ENCODE assay signal across 2 cellular contexts in the genomic region with DNA sequence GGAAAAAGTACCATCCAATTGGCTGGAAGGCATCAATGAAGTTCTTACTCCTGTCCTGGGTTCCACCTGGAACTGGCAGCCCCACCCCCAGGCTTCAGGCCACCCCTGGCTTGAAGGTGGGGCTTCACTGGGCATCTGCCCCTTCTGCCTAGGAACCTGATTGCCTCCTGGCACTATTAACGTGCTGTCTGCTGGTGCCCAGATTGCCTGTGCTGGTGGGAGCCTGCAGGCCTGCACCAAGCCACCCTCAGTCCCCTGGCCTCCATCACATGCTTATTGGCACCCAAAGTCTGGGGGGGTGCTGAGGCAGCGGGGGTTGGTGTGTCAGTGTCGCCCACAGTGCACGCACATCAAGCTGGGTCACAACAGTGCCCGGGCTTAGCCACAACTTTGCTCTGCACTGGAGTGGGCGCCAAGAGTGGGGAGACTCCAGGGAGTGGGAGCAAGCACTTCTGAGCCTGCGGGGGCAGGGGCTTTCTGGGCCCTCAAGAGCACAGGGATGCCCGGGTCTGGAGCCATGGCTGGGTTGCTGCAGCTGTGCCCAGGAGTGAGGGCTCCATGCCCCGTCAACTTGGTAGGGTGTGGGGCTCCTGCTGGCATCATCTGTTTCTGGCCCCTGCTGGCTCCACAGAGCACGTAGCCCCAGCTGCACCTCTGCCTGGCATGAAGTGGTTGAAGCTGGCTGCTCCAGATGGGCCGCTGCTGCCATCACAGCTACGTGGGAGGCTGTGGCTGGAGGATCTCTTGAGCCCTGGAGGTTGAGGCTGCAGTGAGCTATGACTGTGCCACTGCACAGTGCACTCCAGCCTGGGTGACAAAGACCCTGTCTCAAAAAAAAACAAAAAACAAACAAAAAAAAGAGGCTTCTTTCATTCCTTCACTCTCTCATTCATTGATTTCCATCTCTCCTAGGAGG.
TF ChIP-seq lines count a peak whose summit lies in the region.

No MANE protein-coding gene starts in this region.

TF ChIP-seq in SK-N-SH, 30 proteins besides CTCF, POLR2A, EP300 and RAD21 (continued from another document):
- TF ChIP-seq, protein P1, sequence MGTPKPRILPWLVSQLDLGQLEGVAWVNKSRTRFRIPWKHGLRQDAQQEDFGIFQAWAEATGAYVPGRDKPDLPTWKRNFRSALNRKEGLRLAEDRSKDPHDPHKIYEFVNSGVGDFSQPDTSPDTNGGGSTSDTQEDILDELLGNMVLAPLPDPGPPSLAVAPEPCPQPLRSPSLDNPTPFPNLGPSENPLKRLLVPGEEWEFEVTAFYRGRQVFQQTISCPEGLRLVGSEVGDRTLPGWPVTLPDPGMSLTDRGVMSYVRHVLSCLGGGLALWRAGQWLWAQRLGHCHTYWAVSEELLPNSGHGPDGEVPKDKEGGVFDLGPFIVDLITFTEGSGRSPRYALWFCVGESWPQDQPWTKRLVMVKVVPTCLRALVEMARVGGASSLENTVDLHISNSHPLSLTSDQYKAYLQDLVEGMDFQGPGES (IDR thresholded peaks at IDR 0.05; ENCODE audit: low read depth, low read length) = no peak
- TF ChIP-seq, protein P2, sequence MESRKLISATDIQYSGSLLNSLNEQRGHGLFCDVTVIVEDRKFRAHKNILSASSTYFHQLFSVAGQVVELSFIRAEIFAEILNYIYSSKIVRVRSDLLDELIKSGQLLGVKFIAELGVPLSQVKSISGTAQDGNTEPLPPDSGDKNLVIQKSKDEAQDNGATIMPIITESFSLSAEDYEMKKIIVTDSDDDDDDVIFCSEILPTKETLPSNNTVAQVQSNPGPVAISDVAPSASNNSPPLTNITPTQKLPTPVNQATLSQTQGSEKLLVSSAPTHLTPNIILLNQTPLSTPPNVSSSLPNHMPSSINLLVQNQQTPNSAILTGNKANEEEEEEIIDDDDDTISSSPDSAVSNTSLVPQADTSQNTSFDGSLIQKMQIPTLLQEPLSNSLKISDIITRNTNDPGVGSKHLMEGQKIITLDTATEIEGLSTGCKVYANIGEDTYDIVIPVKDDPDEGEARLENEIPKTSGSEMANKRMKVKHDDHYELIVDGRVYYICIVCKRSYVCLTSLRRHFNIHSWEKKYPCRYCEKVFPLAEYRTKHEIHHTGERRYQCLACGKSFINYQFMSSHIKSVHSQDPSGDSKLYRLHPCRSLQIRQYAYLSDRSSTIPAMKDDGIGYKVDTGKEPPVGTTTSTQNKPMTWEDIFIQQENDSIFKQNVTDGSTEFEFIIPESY (IDR thresholded peaks at IDR 0.05; ENCODE audit: borderline replicate concordance, low read depth) = no peak
- no peak for TF ChIP-seq POLR2AphosphoS5 (IDR thresholded peaks at IDR 0.05; ENCODE audit: low read depth, low read length)
- no peak for TF ChIP-seq SMC3 (IDR thresholded peaks at IDR 0.05; ENCODE audit: low read depth, low read length)
- TF ChIP-seq CHD2 (IDR thresholded peaks at IDR 0.05; ENCODE audit: low read length, partially characterized antibody) = no peak
- TF ChIP-seq NFIC (IDR thresholded peaks at IDR 0.05; ENCODE audit: borderline replicate concordance) = no peak
- TF ChIP-seq REST (IDR thresholded peaks at IDR 0.05; ENCODE audit: low read depth, low read length) = no peak

TF ChIP-seq in SK-N-SH treated with all-trans-retinoic acid at 6 μM for 48 hours, 23 proteins besides CTCF, POLR2A, EP300 and RAD21 (continued from another document):
- TF ChIP-seq, protein P3, sequence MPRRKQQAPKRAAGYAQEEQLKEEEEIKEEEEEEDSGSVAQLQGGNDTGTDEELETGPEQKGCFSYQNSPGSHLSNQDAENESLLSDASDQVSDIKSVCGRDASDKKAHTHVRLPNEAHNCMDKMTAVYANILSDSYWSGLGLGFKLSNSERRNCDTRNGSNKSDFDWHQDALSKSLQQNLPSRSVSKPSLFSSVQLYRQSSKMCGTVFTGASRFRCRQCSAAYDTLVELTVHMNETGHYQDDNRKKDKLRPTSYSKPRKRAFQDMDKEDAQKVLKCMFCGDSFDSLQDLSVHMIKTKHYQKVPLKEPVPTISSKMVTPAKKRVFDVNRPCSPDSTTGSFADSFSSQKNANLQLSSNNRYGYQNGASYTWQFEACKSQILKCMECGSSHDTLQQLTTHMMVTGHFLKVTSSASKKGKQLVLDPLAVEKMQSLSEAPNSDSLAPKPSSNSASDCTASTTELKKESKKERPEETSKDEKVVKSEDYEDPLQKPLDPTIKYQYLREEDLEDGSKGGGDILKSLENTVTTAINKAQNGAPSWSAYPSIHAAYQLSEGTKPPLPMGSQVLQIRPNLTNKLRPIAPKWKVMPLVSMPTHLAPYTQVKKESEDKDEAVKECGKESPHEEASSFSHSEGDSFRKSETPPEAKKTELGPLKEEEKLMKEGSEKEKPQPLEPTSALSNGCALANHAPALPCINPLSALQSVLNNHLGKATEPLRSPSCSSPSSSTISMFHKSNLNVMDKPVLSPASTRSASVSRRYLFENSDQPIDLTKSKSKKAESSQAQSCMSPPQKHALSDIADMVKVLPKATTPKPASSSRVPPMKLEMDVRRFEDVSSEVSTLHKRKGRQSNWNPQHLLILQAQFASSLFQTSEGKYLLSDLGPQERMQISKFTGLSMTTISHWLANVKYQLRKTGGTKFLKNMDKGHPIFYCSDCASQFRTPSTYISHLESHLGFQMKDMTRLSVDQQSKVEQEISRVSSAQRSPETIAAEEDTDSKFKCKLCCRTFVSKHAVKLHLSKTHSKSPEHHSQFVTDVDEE (CRISPR knock-in tag; IDR thresholded peaks at IDR 0.05) = no peak
- TF ChIP-seq ZNF70 (CRISPR knock-in tag; IDR thresholded peaks at IDR 0.05) (no peak), GLIS3 (CRISPR knock-in tag; IDR thresholded peaks at IDR 0.05) (no peak), PATZ1 (CRISPR knock-in tag; IDR thresholded peaks at IDR 0.05; ENCODE audit: borderline replicate concordance) (no peak), RARB (CRISPR knock-in tag; IDR thresholded peaks at IDR 0.05) (no peak), CSDC2 (CRISPR knock-in tag; IDR thresholded peaks at IDR 0.05) (no peak), SNAI2 (CRISPR knock-in tag; IDR thresholded peaks at IDR 0.05) (no peak), OSR1 (CRISPR knock-in tag; IDR thresholded peaks at IDR 0.05) (no peak), ISL1 (CRISPR knock-in tag; IDR thresholded peaks at IDR 0.05) (no peak), ZFP30 (CRISPR knock-in tag; IDR thresholded peaks at IDR 0.05) (no peak), ESRRG (CRISPR knock-in tag; IDR thresholded peaks at IDR 0.05) (no peak), ZC3H10 (CRISPR knock-in tag; IDR thresholded peaks at IDR 0.05) (no peak), POU6F1 (CRISPR knock-in tag; IDR thresholded peaks at IDR 0.05; ENCODE audit: borderline replicate concordance, low read depth) (no peak), ZNF565 (CRISPR knock-in tag; conservative IDR thresholded peaks at IDR 0.05; ENCODE audit: low read depth) (no peak)
- TF ChIP-seq, protein P4, sequence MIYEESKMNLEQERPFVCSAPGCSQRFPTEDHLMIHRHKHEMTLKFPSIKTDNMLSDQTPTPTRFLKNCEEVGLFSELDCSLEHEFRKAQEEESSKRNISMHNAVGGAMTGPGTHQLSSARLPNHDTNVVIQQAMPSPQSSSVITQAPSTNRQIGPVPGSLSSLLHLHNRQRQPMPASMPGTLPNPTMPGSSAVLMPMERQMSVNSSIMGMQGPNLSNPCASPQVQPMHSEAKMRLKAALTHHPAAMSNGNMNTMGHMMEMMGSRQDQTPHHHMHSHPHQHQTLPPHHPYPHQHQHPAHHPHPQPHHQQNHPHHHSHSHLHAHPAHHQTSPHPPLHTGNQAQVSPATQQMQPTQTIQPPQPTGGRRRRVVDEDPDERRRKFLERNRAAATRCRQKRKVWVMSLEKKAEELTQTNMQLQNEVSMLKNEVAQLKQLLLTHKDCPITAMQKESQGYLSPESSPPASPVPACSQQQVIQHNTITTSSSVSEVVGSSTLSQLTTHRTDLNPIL (CRISPR knock-in tag; IDR thresholded peaks at IDR 0.05; ENCODE audit: low read depth) = no peak
TF ChIP-seq in SK-N-SH treated with all-trans-retinoic acid at 6 μM for 48 hours: peak in this region for 0.
